20 cellular contexts compared by ENCODE assay signal in genomic region chr16:85930321-85930720, GRCh38. TPM values are rescaled to one million over a fixed set of nuclear protein-coding genes. Genes with fewer than 3 reads are reported as not detected.
DNase-seq lines count a peak whose midpoint lies in the region; ATAC-seq and TF ChIP-seq lines count a peak whose summit lies in the region.
"Had no signal": no experiment of that assay in that cellular context is flagged by ENCODE, and none has a peak within 500 bp of the region (broad histone marks: within the 10 kb centered on the region; RNA-seq: fewer than 3 reads in every experiment).

No MANE protein-coding gene starts in this region.

- no peak overlapping the region for H2BK120ac ChIP-seq in mesenchymal stem cell (ENCODE audit: low read depth, low read length)

- H3K4me3 ChIP-seq in OCI-LY3 (ENCODE audit: low read length) (no peak overlapping the region), mesenchymal stem cell (ENCODE audit: insufficient read depth in 1 of 2, low read depth in 1 of 2, low read length in 2 of 2) (no peak overlapping the region)
- H3K4me3 ChIP-seq: MG63 had no signal

- WGBS in mesenchymal stem cell = 86% methylated on average over 15 of the region's 15 CpGs

- no peaks in the 10 kb centered on the region for H3K79me2 ChIP-seq in OCI-LY3 (ENCODE audit: low read length)

- no peaks in the 10 kb centered on the region for H3K27me3 Mint-ChIP-seq in stimulated activated naive CD8-positive, alpha-beta T cell treated with anti-CD3 and anti-CD28 coated beads, Interleukin-15, Interleukin-2, amounts not matched to agents 100 ng/mL and 50 ng/mL, for 24 hours

- ATAC-seq in stimulated activated naive CD8-positive, alpha-beta T cell treated with anti-CD3 and anti-CD28 coated beads, Interleukin-15, Interleukin-2, amounts not matched to agents 100 U/mL and 50 U/mL, for 24 hours = no peak

- peak overlapping the region; percentile 84; the same call in 1 of the 2 replicates for H3K9ac ChIP-seq in OCI-LY3 (ENCODE audit: low read length)
- no peak overlapping the region for H3K9ac ChIP-seq in mesenchymal stem cell (ENCODE audit: low read length)

- H4K8ac ChIP-seq in mesenchymal stem cell (ENCODE audit: low read length) = no peak overlapping the region

- H3K79me1 ChIP-seq in mesenchymal stem cell (replicated peaks; ENCODE audit: low read length, poor library complexity, severe bottlenecking) = no peaks in the 10 kb centered on the region

- H2BK15ac ChIP-seq in mesenchymal stem cell (ENCODE audit: low read depth, poor library complexity, severe bottlenecking) = no peak overlapping the region

- no peak overlapping the region for H3K4me3 Mint-ChIP-seq in stimulated activated naive CD8-positive, alpha-beta T cell treated with anti-CD3 and anti-CD28 coated beads, Interleukin-15, Interleukin-2, amounts not matched to agents 100 ng/mL and 50 ng/mL, for 24 hours
- H3K4me3 Mint-ChIP-seq: CD8-positive, alpha-beta memory T cell; H9; HFFc6 had no signal

- no peak overlapping the region for H3K18ac ChIP-seq in mesenchymal stem cell (ENCODE audit: low read depth in 1 of 2, low read length in 2 of 2)

- H3K27ac Mint-ChIP-seq in stimulated activated naive CD8-positive, alpha-beta T cell treated with anti-CD3 and anti-CD28 coated beads, Interleukin-15, Interleukin-2, amounts not matched to agents 100 ng/mL and 50 ng/mL, for 24 hours = peak overlapping the region; percentile 11
- H3K27ac Mint-ChIP-seq: HFFc6 had no signal

- no peak overlapping the region for H3K4ac ChIP-seq in mesenchymal stem cell (ENCODE audit: low read depth in 1 of 2, low read length in 2 of 2)

- DNase-seq in stimulated activated naive CD8-positive, alpha-beta T cell treated with anti-CD3 and anti-CD28 coated beads, Interleukin-15, Interleukin-2, amounts not matched to agents 100 U/mL and 50 U/mL, for 24 hours = no peak
- DNase-seq in mesenchymal stem cell (no peak), globus pallidus (ENCODE audit: low spot score) (no peak), DMS114 treated with DMSO at 0.1 percent for 48 hours (lab: John Stamatoyannopoulos, UW; ENCODE audit: unreplicated experiment) (no peak), SHP77 treated with DMSO at 0.1 percent for 48 hours (lab: John Stamatoyannopoulos, UW) (no peak)
- DNase-seq: C1 segment of cervical spinal cord; Calu3; CD8-positive, alpha-beta memory T cell; H9; HFFc6; MG63; NCI-H1048; NCI-H1436 treated with DMSO at 0.1 percent for 48 hours; NCI-H2029 treated with DMSO at 0.1 percent for 48 hours; NCI-H345; NCI-H524; NCI-H82; Right ventricle myocardium superior had no signal

- peak overlapping the region; percentile 54 for H4K91ac ChIP-seq in mesenchymal stem cell (ENCODE audit: low read length)

- H3K27me3 ChIP-seq in OCI-LY3 (ENCODE audit: low read depth, low read length) = peaks cover 8% of the 10 kb centered on the region; the same call in 1 of the 2 replicates
- peaks cover 16 to 60% of the 10 kb centered on the region in 2 experiments for H3K27me3 ChIP-seq in mesenchymal stem cell (ENCODE audit: control insufficient read depth in 1 of 2, insufficient read depth in 1 of 2, low read length in 2 of 2)

- peaks cover 4% of the 10 kb centered on the region for H3K36me3 ChIP-seq in OCI-LY3 (replicated peaks; ENCODE audit: low read depth, low read length)
- no peaks in the 10 kb centered on the region for H3K36me3 ChIP-seq in mesenchymal stem cell (ENCODE audit: control insufficient read depth in 1 of 2, insufficient read depth in 2 of 2, low read depth in 1 of 2, low read length in 2 of 2)
- H3K36me3 ChIP-seq: MG63 had no signal

- H3K4me1 ChIP-seq in OCI-LY3 (ENCODE audit: low read length) (peaks cover 94% of the 10 kb centered on the region), mesenchymal stem cell (ENCODE audit: control insufficient read depth, insufficient read depth, low read depth, low read length) (no peaks in the 10 kb centered on the region)

- no peaks in the 10 kb centered on the region for H3K9me3 Mint-ChIP-seq in stimulated activated naive CD8-positive, alpha-beta T cell treated with anti-CD3 and anti-CD28 coated beads, Interleukin-15, Interleukin-2, amounts not matched to agents 100 ng/mL and 50 ng/mL, for 24 hours
- H3K9me3 Mint-ChIP-seq: CD8-positive, alpha-beta memory T cell; H9; HFFc6 had no signal

- no peak overlapping the region for H3K14ac ChIP-seq in mesenchymal stem cell (ENCODE audit: low read length in 2 of 2)

- peaks cover 9% of the 10 kb centered on the region for H3K36me3 Mint-ChIP-seq in stimulated activated naive CD8-positive, alpha-beta T cell treated with anti-CD3 and anti-CD28 coated beads, Interleukin-15, Interleukin-2, amounts not matched to agents 100 ng/mL and 50 ng/mL, for 24 hours (ENCODE audit: low read depth)
- H3K36me3 Mint-ChIP-seq: CD8-positive, alpha-beta memory T cell had no signal

- H2AFZ ChIP-seq in OCI-LY3 (ENCODE audit: low read depth, low read length) = no peak overlapping the region
- H2AFZ ChIP-seq in mesenchymal stem cell (ENCODE audit: low read depth, low read length) = no peak overlapping the region

- no peak overlapping the region for H3K27ac ChIP-seq in OCI-LY3 (ENCODE audit: low read length)
- no peak overlapping the region for H3K27ac ChIP-seq in mesenchymal stem cell (ENCODE audit: low read length, poor library complexity, severe bottlenecking)

- H3K9me3 ChIP-seq in OCI-LY3 (ENCODE audit: insufficient read depth, low read length) = no peaks in the 10 kb centered on the region
- no peaks in the 10 kb centered on the region for H3K9me3 ChIP-seq in mesenchymal stem cell (ENCODE audit: control insufficient read depth, low read length)
- H3K9me3 ChIP-seq: MG63 had no signal

- no peak for TF ChIP-seq CTCF in OCI-LY3 (IDR thresholded peaks at IDR 0.05; ENCODE audit: low read depth, low read length)

- H3K4me2 ChIP-seq in OCI-LY3 (ENCODE audit: low read length) (peak overlapping the region; percentile 5; the same call in 1 of the 2 replicates), mesenchymal stem cell (ENCODE audit: low read length, poor library complexity, severe bottlenecking) (no peak overlapping the region)

- H3K23ac ChIP-seq in mesenchymal stem cell (ENCODE audit: low read length in 2 of 2) = no peak overlapping the region

- peaks cover 83% of the 10 kb centered on the region for H3K4me1 Mint-ChIP-seq in stimulated activated naive CD8-positive, alpha-beta T cell treated with anti-CD3 and anti-CD28 coated beads, Interleukin-15, Interleukin-2, amounts not matched to agents 100 ng/mL and 50 ng/mL, for 24 hours (ENCODE audit: low read depth)

- H2BK5ac ChIP-seq in mesenchymal stem cell (ENCODE audit: low read depth, low read length, poor library complexity, severe bottlenecking) = no peak overlapping the region

- no peaks in the 10 kb centered on the region for H4K20me1 ChIP-seq in OCI-LY3 (ENCODE audit: insufficient read depth, low read length)

- peak overlapping the region in 1 of 2 experiments; percentile 3 for H2BK12ac ChIP-seq in mesenchymal stem cell (ENCODE audit: low read length in 2 of 2)

- no peak overlapping the region for H2AK5ac ChIP-seq in mesenchymal stem cell (ENCODE audit: low read length, severe bottlenecking)

RNA-seq across cellular contexts. Expression of gene IRF8, which starts 31.4 kb away (rescaled TPM):
- 0.21 TPM for polyA plus RNA-seq in mesenchymal stem cell (2013, experiment 1 of 2)
- polyA plus RNA-seq in mesenchymal stem cell (2013, experiment 2 of 2) = 0.08 TPM
